ENCODE assay signal across 1 cellular context in genomic region chr18:75280427-75281280, GRCh38.
TF ChIP-seq lines count a peak whose summit lies in the region.

No MANE protein-coding gene starts in this region.

TF ChIP-seq in SK-N-SH treated with all-trans-retinoic acid at 6 μM for 48 hours, 23 proteins besides CTCF, POLR2A, EP300 and RAD21 (continued from another document):
- TF ChIP-seq POU6F1 (CRISPR knock-in tag; IDR thresholded peaks at IDR 0.05; ENCODE audit: borderline replicate concordance, low read depth): no peak
- no peak for TF ChIP-seq CSDC2 (CRISPR knock-in tag; IDR thresholded peaks at IDR 0.05)
- TF ChIP-seq ISL1 (CRISPR knock-in tag; IDR thresholded peaks at IDR 0.05): no peak
- no peak for TF ChIP-seq PPARA (CRISPR knock-in tag; IDR thresholded peaks at IDR 0.05; ENCODE audit: borderline replicate concordance)
- TF ChIP-seq SNAI2 (CRISPR knock-in tag; IDR thresholded peaks at IDR 0.05): no peak
